In genomic region chr18:8825729-8826375, GRCh38 we compare ENCODE assay signal across 29 cellular contexts.
"Had no signal": no experiment of that assay in that cellular context is flagged by ENCODE, and none has a peak within 500 bp of the region (broad histone marks: within the 10 kb centered on the region; RNA-seq: fewer than 3 reads in every experiment).

No MANE protein-coding gene starts in this region.

- H3K4me1 Mint-ChIP-seq: T-cell had no signal

- ATAC-seq: activated naive CD4-positive, alpha-beta T cell treated with anti-CD3 and anti-CD28 coated beads, Interleukin-2, amount 50 U/mL, for 72 hours; activated T-cell treated with anti-CD3 and anti-CD28 coated beads, Interleukin-2, amount 50 U/mL, for 4 hours; body of pancreas; Panc1; T-cell had no signal

- H3K4me3 Mint-ChIP-seq: activated B cell treated with CpG ODN at 0.5 μM for 24 hours; activated CD4-positive, alpha-beta memory T cell treated with anti-CD3 and anti-CD28 coated beads for 36 hours; activated naive CD4-positive, alpha-beta T cell treated with anti-CD3 and anti-CD28 coated beads for 36 hours; activated T-cell treated with anti-CD3 and anti-CD28 coated beads, Interleukin-2, amount 50 U/mL, for 4 hours; activated T-helper 1 cell treated with anti-CD3 and anti-CD28 coated beads, Interleukin-12 subunit alpha, Interleukin-12 subunit beta, Interleukin-2, Interleukin-4 antibody, amounts not matched to agents 30 ng/mL and 10 ng/mL and 1 ng/mL, durations not matched to agents 14 hours and 24 hours and 36 hours; T-cell had no signal

- H3K27me3 Mint-ChIP-seq: activated B cell treated with CpG ODN at 0.5 μM for 24 hours; activated CD4-positive, alpha-beta memory T cell treated with anti-CD3 and anti-CD28 coated beads for 36 hours had no signal

- H3K9me3 Mint-ChIP-seq: activated B cell treated with CpG ODN at 0.5 μM for 24 hours; activated CD4-positive, alpha-beta memory T cell treated with anti-CD3 and anti-CD28 coated beads for 36 hours; activated naive CD4-positive, alpha-beta T cell treated with anti-CD3 and anti-CD28 coated beads for 36 hours; activated naive CD4-positive, alpha-beta T cell treated with anti-CD3 and anti-CD28 coated beads, Interleukin-2, amount 50 U/mL, for 72 hours; activated T-cell treated with anti-CD3 and anti-CD28 coated beads, Interleukin-2, amount 50 U/mL, for 4 hours; activated T-helper 1 cell treated with anti-CD3 and anti-CD28 coated beads, Interleukin-12 subunit alpha, Interleukin-12 subunit beta, Interleukin-2, Interleukin-4 antibody, amounts not matched to agents 30 ng/mL and 10 ng/mL and 1 ng/mL, durations not matched to agents 14 hours and 24 hours and 36 hours; T-cell had no signal

- H3K36me3 Mint-ChIP-seq: activated CD4-positive, alpha-beta memory T cell treated with anti-CD3 and anti-CD28 coated beads for 36 hours; activated naive CD4-positive, alpha-beta T cell treated with anti-CD3 and anti-CD28 coated beads, Interleukin-2, amount 50 U/mL, for 72 hours; T-cell had no signal

- H3K4me1 ChIP-seq: adrenal gland, body of pancreas had no signal

- DNase-seq: activated B cell treated with CpG ODN at 0.5 μM for 24 hours; activated CD4-positive, alpha-beta memory T cell treated with anti-CD3 and anti-CD28 coated beads for 36 hours; activated CD4-positive, alpha-beta T cell treated with anti-CD3 and anti-CD28 coated beads for 4 hours; activated CD4-positive, alpha-beta T cell treated with anti-CD3 and anti-CD28 coated beads, Interleukin-2, amount 50 U/mL, for 1 hour; activated CD4-positive, CD25-positive, alpha-beta regulatory T cell treated with anti-CD3 and anti-CD28 coated beads, Interleukin-2, amount 50 U/mL, for 72 hours; activated CD8-positive, alpha-beta memory T cell treated with anti-CD3 and anti-CD28 coated beads, Interleukin-2, amount 50 U/mL, for 4 hours; activated gamma-delta T cell treated with Interleukin-2 at 50 U/mL for 16 hours; activated naive CD4-positive, alpha-beta T cell treated with anti-CD3 and anti-CD28 coated beads for 36 hours; activated T-cell treated with anti-CD3 and anti-CD28 coated beads for 4 hours; activated T-cell treated with anti-CD3 and anti-CD28 coated beads, Interleukin-2, amount 50 U/mL, for 4 hours; adrenal gland; body of pancreas; central memory CD4-positive, alpha-beta T cell; NCI-H1092 treated with DMSO at 0.1 percent for 48 hours; NCI-H1417 treated with DMSO at 0.1 percent for 48 hours; NCI-H187 treated with DMSO at 0.1 percent for 48 hours; NCI-H2081; NCI-H345; SHP77 treated with DMSO at 0.1 percent for 48 hours; SK-N-SH; T-cell; T-helper 2 cell; T-helper 9 cell had no signal

- H3K27ac Mint-ChIP-seq: activated B cell treated with CpG ODN at 0.5 μM for 24 hours; activated CD4-positive, alpha-beta memory T cell treated with anti-CD3 and anti-CD28 coated beads for 36 hours; activated naive CD4-positive, alpha-beta T cell treated with anti-CD3 and anti-CD28 coated beads for 36 hours; activated naive CD4-positive, alpha-beta T cell treated with anti-CD3 and anti-CD28 coated beads, Interleukin-2, amount 50 U/mL, for 72 hours; activated T-helper 1 cell treated with anti-CD3 and anti-CD28 coated beads, Interleukin-12 subunit alpha, Interleukin-12 subunit beta, Interleukin-2, Interleukin-4 antibody, amounts not matched to agents 30 ng/mL and 10 ng/mL and 1 ng/mL, durations not matched to agents 14 hours and 24 hours and 36 hours; T-cell had no signal

- H3K27me3 ChIP-seq: body of pancreas, SJSA1 had no signal

- FAIRE-seq: astrocyte had no signal

- H3K27ac ChIP-seq: adrenal gland, body of pancreas, SJSA1, VCaP had no signal

- H3K9me3 ChIP-seq: adrenal gland, body of pancreas, SK-N-SH had no signal
